ENCODE assay signal across 22 cellular contexts in the genomic region with DNA sequence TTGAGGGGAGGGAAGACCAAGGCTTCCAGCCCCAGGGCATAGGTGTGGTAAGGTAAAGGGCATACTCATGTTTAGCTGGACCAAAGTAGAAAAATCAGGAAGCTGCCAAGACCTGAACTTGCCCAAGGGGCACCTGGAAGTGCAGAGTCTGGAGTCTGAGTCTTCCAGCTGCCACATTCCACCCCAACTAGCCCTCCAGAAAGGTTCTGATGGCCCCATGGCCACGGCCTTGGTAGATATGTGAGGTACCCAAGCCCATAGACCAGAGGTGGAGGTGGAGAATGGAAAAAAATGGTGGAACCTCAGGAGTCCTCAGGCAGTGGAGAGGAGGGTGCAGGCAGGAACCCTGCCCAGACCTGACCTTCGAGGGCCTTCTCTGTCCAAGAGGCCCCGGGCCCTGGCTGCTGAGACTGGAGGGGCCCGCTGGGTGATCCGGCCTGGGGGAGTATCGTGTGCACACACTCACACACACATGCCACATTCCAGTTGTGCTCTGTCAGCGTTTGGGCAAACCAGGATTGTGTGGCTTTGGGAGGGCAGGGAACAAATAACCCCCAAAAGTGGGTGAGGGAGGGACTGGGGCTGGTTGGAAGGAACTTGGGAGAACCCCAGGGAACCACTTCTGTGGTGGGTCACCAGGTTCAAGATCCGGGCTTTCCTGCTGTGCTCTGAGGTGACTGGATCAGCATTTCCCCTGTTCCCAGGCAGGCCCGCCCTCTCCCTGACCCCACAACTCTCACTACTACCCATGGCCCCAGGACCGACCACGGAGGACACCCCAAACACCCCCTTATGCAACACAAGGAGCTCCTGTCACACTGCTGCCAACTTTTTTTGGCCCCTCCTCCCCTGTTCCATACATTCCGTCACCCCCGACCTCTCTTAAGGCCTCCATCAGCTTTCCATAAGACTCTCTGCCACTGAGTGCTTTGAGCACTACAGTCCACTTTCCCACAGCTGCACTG. TPM values are rescaled to one million over a fixed set of nuclear protein-coding genes. Genes with fewer than 3 reads are reported as not detected.
DNase-seq lines count a peak whose midpoint lies in the region; ATAC-seq and TF ChIP-seq lines count a peak whose summit lies in the region.
"Had no signal": no experiment of that assay in that cellular context is flagged by ENCODE, and none has a peak within 500 bp of the region (broad histone marks: within the 10 kb centered on the region; RNA-seq: fewer than 3 reads in every experiment).

No MANE protein-coding gene starts in this region.

- no peak overlapping the region for H3K4me3 Mint-ChIP-seq in activated CD4-positive, alpha-beta memory T cell treated with anti-CD3 and anti-CD28 coated beads for 36 hours
- H3K4me3 Mint-ChIP-seq in activated CD4-positive, alpha-beta memory T cell treated with anti-CD3 and anti-CD28 coated beads, Interleukin-2, amount 10 ng/mL, durations not matched to agents 7 days and 5 days = no peak overlapping the region
- no peak overlapping the region for H3K4me3 Mint-ChIP-seq in stimulated activated effector memory CD8-positive, alpha-beta T cell treated with anti-CD3 and anti-CD28 coated beads, Interleukin-12 subunit alpha, Interleukin-12 subunit beta, amount 100 ng/mL, for 72 hours
- H3K4me3 Mint-ChIP-seq: B cell; stimulated activated naive CD8-positive, alpha-beta T cell treated with anti-CD3 and anti-CD28 coated beads, Interleukin-15, Interleukin-2, amounts not matched to agents 100 ng/mL and 50 ng/mL, for 24 hours had no signal

- H3K27me3 Mint-ChIP-seq in activated CD4-positive, alpha-beta memory T cell treated with anti-CD3 and anti-CD28 coated beads for 36 hours = no peaks in the 10 kb centered on the region
- H3K27me3 Mint-ChIP-seq in activated CD4-positive, alpha-beta memory T cell treated with anti-CD3 and anti-CD28 coated beads, Interleukin-2, amount 10 ng/mL, durations not matched to agents 7 days and 5 days = peaks cover 4% of the 10 kb centered on the region
- H3K27me3 Mint-ChIP-seq: stimulated activated naive CD8-positive, alpha-beta T cell treated with anti-CD3 and anti-CD28 coated beads, Interleukin-15, Interleukin-2, amounts not matched to agents 100 ng/mL and 50 ng/mL, for 24 hours had no signal

- POLR2A ChIA-PET in activated CD4-positive, alpha-beta memory T cell treated with anti-CD3 and anti-CD28 coated beads for 36 hours (lab: Charles Lee) = no interaction called here
- POLR2A ChIA-PET in activated CD4-positive, alpha-beta memory T cell treated with anti-CD3 and anti-CD28 coated beads, Interleukin-2, amount 10 ng/mL, durations not matched to agents 7 days and 5 days (lab: Charles Lee) = no interaction called here
- POLR2A ChIA-PET in HEK293T (lab: Yijun Ruan, JAX) = interaction anchor here (1.1 kb wide), 1 partner anchor 20 kb away, joined by 3 read pairs; no protein-coding TSS in a partner anchor

- H3K36me3 Mint-ChIP-seq in activated CD4-positive, alpha-beta memory T cell treated with anti-CD3 and anti-CD28 coated beads for 36 hours = no peaks in the 10 kb centered on the region
- no peaks in the 10 kb centered on the region for H3K36me3 Mint-ChIP-seq in activated CD4-positive, alpha-beta memory T cell treated with anti-CD3 and anti-CD28 coated beads, Interleukin-2, amount 10 ng/mL, durations not matched to agents 7 days and 5 days (ENCODE audit: low read depth)
- H3K36me3 Mint-ChIP-seq in stimulated activated effector memory CD8-positive, alpha-beta T cell treated with anti-CD3 and anti-CD28 coated beads, Interleukin-12 subunit alpha, Interleukin-12 subunit beta, amount 100 ng/mL, for 72 hours = no peaks in the 10 kb centered on the region

- intact Hi-C loops in activated CD4-positive, alpha-beta memory T cell treated with anti-CD3 and anti-CD28 coated beads for 36 hours (cut with micrococcal nuclease) = no loop called here
- intact Hi-C loops in sciatic nerve (cut with DNase I) = no loop called here

- CTCF ChIA-PET in activated CD4-positive, alpha-beta memory T cell treated with anti-CD3 and anti-CD28 coated beads for 36 hours (lab: Charles Lee) = no interaction called here
- CTCF ChIA-PET in activated CD4-positive, alpha-beta memory T cell treated with anti-CD3 and anti-CD28 coated beads, Interleukin-2, amount 10 ng/mL, durations not matched to agents 7 days and 5 days (lab: Charles Lee) = interaction anchor here (1.3 to 1.7 kb wide), 3 partner anchors 8 to 57 kb away, joined by 4 to 7 read pairs (median 5); no protein-coding TSS in a partner anchor
- CTCF ChIA-PET in HEK293T (lab: Yijun Ruan, JAX) = no interaction called here

- DNase-seq in activated CD4-positive, alpha-beta memory T cell treated with anti-CD3 and anti-CD28 coated beads for 36 hours = peak; percentile 4
- DNase-seq in activated CD4-positive, alpha-beta memory T cell treated with anti-CD3 and anti-CD28 coated beads, Interleukin-2, amount 10 ng/mL, durations not matched to agents 7 days and 5 days = no peak
- DNase-seq in amniotic epithelial cell (ENCODE audit: low read depth) = peak; percentile 13
- DNase-seq in left lobe of liver (ENCODE audit: low spot score) = peak; percentile 31
- peak; percentile 42 for DNase-seq in sciatic nerve (ENCODE audit: low spot score)
- DNase-seq in HEK293T (ENCODE audit: extremely low spot score) = no peak
- DNase-seq in NCI-H2196 (lab: John Stamatoyannopoulos, UW; ENCODE audit: unreplicated experiment) = no peak
- DNase-seq in stimulated activated effector memory CD8-positive, alpha-beta T cell treated with anti-CD3 and anti-CD28 coated beads, Interleukin-12 subunit alpha, Interleukin-12 subunit beta, amount 100 ng/mL, for 72 hours (ENCODE audit: low spot score in 2 of 2) = no peak
- DNase-seq: activated CD4-positive, alpha-beta T cell treated with anti-CD3 and anti-CD28 coated beads, Interleukin-2, amount 50 U/mL, for 1 hour; amniotic stem cell; Calu3; effector memory CD4-positive, alpha-beta T cell; esophagus squamous epithelium; Kasumi-1; NCI-H524 treated with DMSO at 0.1 percent for 48 hours; right lobe of liver; stimulated activated CD4-positive, alpha-beta T cell treated with anti-CD3 and anti-CD28 coated beads, Interleukin-1b, Interleukin-23, amount 100 ng/mL, for 48 hours; SW 1271 had no signal

- H3K27ac Mint-ChIP-seq in activated CD4-positive, alpha-beta memory T cell treated with anti-CD3 and anti-CD28 coated beads for 36 hours = no peak overlapping the region
- H3K27ac Mint-ChIP-seq in activated CD4-positive, alpha-beta memory T cell treated with anti-CD3 and anti-CD28 coated beads, Interleukin-2, amount 10 ng/mL, durations not matched to agents 7 days and 5 days = no peak overlapping the region
- H3K27ac Mint-ChIP-seq in stimulated activated effector memory CD8-positive, alpha-beta T cell treated with anti-CD3 and anti-CD28 coated beads, Interleukin-12 subunit alpha, Interleukin-12 subunit beta, amount 100 ng/mL, for 72 hours = no peak overlapping the region
- H3K27ac Mint-ChIP-seq: B cell; stimulated activated naive CD8-positive, alpha-beta T cell treated with anti-CD3 and anti-CD28 coated beads, Interleukin-15, Interleukin-2, amounts not matched to agents 100 ng/mL and 50 ng/mL, for 24 hours had no signal

- no peak for ATAC-seq in left lobe of liver
- no peak for ATAC-seq in sciatic nerve
- ATAC-seq in stimulated activated effector memory CD8-positive, alpha-beta T cell treated with anti-CD3 and anti-CD28 coated beads, Interleukin-12 subunit alpha, Interleukin-12 subunit beta, amount 100 ng/mL, for 72 hours = no peak
- ATAC-seq: left lung, right lobe of liver had no signal

- H3K4me1 Mint-ChIP-seq in activated CD4-positive, alpha-beta memory T cell treated with anti-CD3 and anti-CD28 coated beads for 36 hours (ENCODE audit: low read depth) = no peaks in the 10 kb centered on the region
- no peaks in the 10 kb centered on the region for H3K4me1 Mint-ChIP-seq in activated CD4-positive, alpha-beta memory T cell treated with anti-CD3 and anti-CD28 coated beads, Interleukin-2, amount 10 ng/mL, durations not matched to agents 7 days and 5 days
- H3K4me1 Mint-ChIP-seq in stimulated activated effector memory CD8-positive, alpha-beta T cell treated with anti-CD3 and anti-CD28 coated beads, Interleukin-12 subunit alpha, Interleukin-12 subunit beta, amount 100 ng/mL, for 72 hours = no peaks in the 10 kb centered on the region

- H3K9me3 Mint-ChIP-seq in activated CD4-positive, alpha-beta memory T cell treated with anti-CD3 and anti-CD28 coated beads for 36 hours = no peaks in the 10 kb centered on the region
- H3K9me3 Mint-ChIP-seq in activated CD4-positive, alpha-beta memory T cell treated with anti-CD3 and anti-CD28 coated beads, Interleukin-2, amount 10 ng/mL, durations not matched to agents 7 days and 5 days = no peaks in the 10 kb centered on the region
- no peaks in the 10 kb centered on the region for H3K9me3 Mint-ChIP-seq in stimulated activated effector memory CD8-positive, alpha-beta T cell treated with anti-CD3 and anti-CD28 coated beads, Interleukin-12 subunit alpha, Interleukin-12 subunit beta, amount 100 ng/mL, for 72 hours
- H3K9me3 Mint-ChIP-seq: stimulated activated naive CD8-positive, alpha-beta T cell treated with anti-CD3 and anti-CD28 coated beads, Interleukin-15, Interleukin-2, amounts not matched to agents 100 ng/mL and 50 ng/mL, for 24 hours had no signal

TF ChIP-seq in HEK293T, 16 proteins besides CTCF, POLR2A, EP300 and RAD21 (continues in another document):
- no peak for TF ChIP-seq SP1 (IDR thresholded peaks at IDR 0.05)
- no peak for TF ChIP-seq NFRKB (IDR thresholded peaks at IDR 0.05)
- no peak for TF ChIP-seq L3MBTL2 (conservative IDR thresholded peaks at IDR 0.05)
- no peak for TF ChIP-seq BHLHE40 (IDR thresholded peaks at IDR 0.05; ENCODE audit: borderline replicate concordance)
- TF ChIP-seq FOXA1 (IDR thresholded peaks at IDR 0.05) = no peak
- TF ChIP-seq, protein P1, sequence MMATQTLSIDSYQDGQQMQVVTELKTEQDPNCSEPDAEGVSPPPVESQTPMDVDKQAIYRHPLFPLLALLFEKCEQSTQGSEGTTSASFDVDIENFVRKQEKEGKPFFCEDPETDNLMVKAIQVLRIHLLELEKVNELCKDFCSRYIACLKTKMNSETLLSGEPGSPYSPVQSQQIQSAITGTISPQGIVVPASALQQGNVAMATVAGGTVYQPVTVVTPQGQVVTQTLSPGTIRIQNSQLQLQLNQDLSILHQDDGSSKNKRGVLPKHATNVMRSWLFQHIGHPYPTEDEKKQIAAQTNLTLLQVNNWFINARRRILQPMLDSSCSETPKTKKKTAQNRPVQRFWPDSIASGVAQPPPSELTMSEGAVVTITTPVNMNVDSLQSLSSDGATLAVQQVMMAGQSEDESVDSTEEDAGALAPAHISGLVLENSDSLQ (IDR thresholded peaks at IDR 0.05) = no peak
- no peak for TF ChIP-seq ZNF384 (IDR thresholded peaks at IDR 0.05)

RNA-seq across cellular contexts. Expression of gene MYL3, which starts 11.6 kb away (rescaled TPM):
- total RNA-seq in activated CD4-positive, alpha-beta memory T cell treated with anti-CD3 and anti-CD28 coated beads for 36 hours = not detected
- not detected for total RNA-seq in activated CD4-positive, alpha-beta memory T cell treated with anti-CD3 and anti-CD28 coated beads, Interleukin-2, amount 10 ng/mL, durations not matched to agents 7 days and 5 days
- 1.4 TPM for total RNA-seq in left lobe of liver
- total RNA-seq in sciatic nerve = 3.3 TPM
- total RNA-seq: B cell, Calu3, HT1080 had no signal

RNA-seq across cellular contexts. Expression of gene PTH1R, which starts 25.9 kb away (rescaled TPM):
- not detected for total RNA-seq in activated CD4-positive, alpha-beta memory T cell treated with anti-CD3 and anti-CD28 coated beads for 36 hours
- total RNA-seq in activated CD4-positive, alpha-beta memory T cell treated with anti-CD3 and anti-CD28 coated beads, Interleukin-2, amount 10 ng/mL, durations not matched to agents 7 days and 5 days = not detected
- total RNA-seq in left lobe of liver (24.6 TPM), sciatic nerve (6.6 TPM)
- total RNA-seq: B cell, Calu3 had no signal

Comparison
In these comparisons a context has a peak if more than half of its experiments do, and no peak if none do; other contexts are left out.
1. DNase-seq: peak in activated CD4-positive, alpha-beta memory T cell treated with anti-CD3 and anti-CD28 coated beads for 36 hours (single experiment), amniotic epithelial cell (single experiment), left lobe of liver (single experiment) and sciatic nerve (single experiment); none in activated CD4-positive, alpha-beta memory T cell treated with anti-CD3 and anti-CD28 coated beads, Interleukin-2, amount 10 ng/mL, durations not matched to agents 7 days and 5 days (single experiment), HEK293T (single experiment), NCI-H2196 (single experiment) and stimulated activated effector memory CD8-positive, alpha-beta T cell treated with anti-CD3 and anti-CD28 coated beads, Interleukin-12 subunit alpha, Interleukin-12 subunit beta, amount 100 ng/mL, for 72 hours (0 of 2).